Comparison of ENCODE assay signal across 8 cellular contexts in the genomic region with DNA sequence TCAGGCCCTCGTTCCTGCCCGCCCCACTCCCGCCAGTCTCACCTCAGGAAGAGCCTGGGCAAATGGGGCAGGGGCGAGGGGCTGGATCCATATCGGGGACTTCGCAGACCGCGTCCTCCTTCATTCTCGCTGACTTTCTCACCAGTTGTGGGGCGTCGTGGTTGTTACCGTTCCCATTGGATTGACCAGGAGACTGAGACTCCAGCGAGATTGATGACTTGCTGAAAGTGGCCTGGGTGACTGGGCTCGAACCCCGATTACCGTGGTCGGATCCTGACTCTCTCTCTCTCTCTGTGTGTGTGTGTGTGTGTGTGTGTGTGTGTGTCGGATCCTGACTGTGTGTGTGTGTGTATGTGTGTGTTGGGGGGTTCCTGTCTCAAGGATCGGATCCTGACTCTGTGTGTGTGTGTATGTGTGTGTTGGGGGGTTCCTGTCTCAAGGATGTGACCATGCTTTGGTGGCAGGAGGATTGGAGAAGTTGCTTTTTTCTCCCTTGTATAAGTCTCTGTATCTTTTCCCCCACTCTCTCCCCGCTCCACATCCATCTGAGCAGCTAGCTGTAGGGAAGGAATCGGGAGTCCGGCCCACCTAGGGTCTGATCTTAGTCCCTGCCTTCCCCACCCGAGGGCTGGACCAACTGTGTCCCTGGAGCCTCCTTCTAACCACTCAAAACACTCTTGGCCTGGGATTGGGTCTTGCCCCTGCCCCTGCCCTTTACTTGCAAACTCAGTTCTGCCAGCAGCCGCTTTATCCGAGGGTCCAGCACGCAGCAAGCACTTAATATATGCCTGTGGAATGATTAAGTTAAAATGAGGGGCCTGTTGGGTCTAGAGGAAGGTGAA. TPM values are rescaled to one million over a fixed set of nuclear protein-coding genes. Genes with fewer than 3 reads are reported as not detected.
DNase-seq lines count a peak whose midpoint lies in the region; ATAC-seq and TF ChIP-seq lines count a peak whose summit lies in the region.

No MANE protein-coding gene starts in this region.

- peak overlapping the region; percentile 67 for H3K4me3 ChIP-seq in NT2/D1 (ENCODE audit: insufficient read length, low read depth)
- peak overlapping the region; percentile 96 to 97 for H3K4me3 ChIP-seq in cardiac fibroblast (replicated peaks in 1 of 2; ENCODE audit: low read depth in 2 of 2, low read length in 2 of 2)
- peak overlapping the region; percentile 67 for H3K4me3 ChIP-seq in lower leg skin (ENCODE audit: low read depth, poor library complexity, severe bottlenecking)
- H3K4me3 ChIP-seq in tibial artery = peak overlapping the region; percentile 86 to 91

- DNase-seq in NT2/D1 (ENCODE audit: low read depth, low spot score) (no peak), cardiac fibroblast (ENCODE audit: low read depth in 2 of 2) (peak; percentile 52 to 63), lower leg skin (ENCODE audit: low spot score in 2 of 2) (no peak), tibial artery (peak; percentile 65 to 82), dedifferentiated amniotic fluid mesenchymal stem cell (ENCODE audit: extremely low spot score) (no peak), NCI-H128 (lab: John Stamatoyannopoulos, UW; ENCODE audit: unreplicated experiment) (no peak)

- 5 to 10% methylated on average over 23 to 24 of the region's 26 CpGs for WGBS in lower leg skin, 2 donors

- H3K9me3 ChIP-seq in NT2/D1 (ENCODE audit: insufficient read depth, low read length) (no peaks in the 10 kb centered on the region), tibial artery (no peaks in the 10 kb centered on the region)

- H3K27ac ChIP-seq in tibial artery = peak overlapping the region; percentile 96 to 97

- H3K4me1 ChIP-seq in NT2/D1 (ENCODE audit: insufficient read depth, insufficient read length) (peaks cover 11% of the 10 kb centered on the region), tibial artery (peaks cover 0 to 54% (median 43%) of the 10 kb centered on the region in 4 donors)

- intact Hi-C loops in lower leg skin (cut with DNase I; ENCODE audit: low total_unique reads) = no loop called here
- intact Hi-C loops in tibial artery (cut with DNase I; ENCODE audit: low total_unique reads) = loop anchor here (10.0 kb wide), 1 partner anchor 52 kb away; no protein-coding TSS in a partner anchor

- H3K36me3 ChIP-seq in NT2/D1 (ENCODE audit: insufficient read depth, insufficient read length, low read length) (peaks cover 30% of the 10 kb centered on the region), tibial artery (no peaks in the 10 kb centered on the region)

- H3K27me3 ChIP-seq in NT2/D1 (ENCODE audit: insufficient read depth, insufficient read length) (no peaks in the 10 kb centered on the region), tibial artery (no peaks in the 10 kb centered on the region)

- TF ChIP-seq CTCF in cardiac fibroblast (IDR thresholded peaks at IDR 0.05; ENCODE audit: low read depth, low read length) = no peak
- no peak for TF ChIP-seq CTCF in lower leg skin (IDR thresholded peaks at IDR 0.05)
- TF ChIP-seq CTCF in tibial artery (IDR thresholded peaks at IDR 0.05) = no peak

- H3K9ac ChIP-seq in NT2/D1 (ENCODE audit: insufficient read length, low read depth) = peak overlapping the region; percentile 94

- no peak for TF ChIP-seq POLR2A in lower leg skin (IDR thresholded peaks at IDR 0.05)

- ATAC-seq in GM21367 (IDR thresholded peaks at IDR 0.05; ENCODE audit: unreplicated experiment) = peak; percentile 4
- no peak for ATAC-seq in GM21528 (IDR thresholded peaks at IDR 0.05; ENCODE audit: low FRiP score, unreplicated experiment)

RNA-seq across cellular contexts. Expression of a gene that starts 0.6 kb away (rescaled TPM):
- total RNA-seq in lower leg skin = 10 to 100 TPM in 1 of 4 donors, 1 to 10 TPM in 3; 5.7 to 15.6 (median 7.3) TPM

RNA-seq across cellular contexts. Expression of a gene that starts 16.9 kb away (rescaled TPM):
- 1 to 10 TPM in 3 of 4 donors, under 1 TPM in 1; 0.25 to 2.5 (median 1.7) TPM for total RNA-seq in lower leg skin

Comparison
In these comparisons a context has a peak if more than half of its experiments do, and no peak if none do; other contexts are left out.
1. DNase-seq: peak in cardiac fibroblast (2 of 2) and tibial artery (2 of 2); none in NT2/D1 (single experiment), lower leg skin (0 of 2), dedifferentiated amniotic fluid mesenchymal stem cell (single experiment) and NCI-H128 (single experiment).
2. Peak in every context shown above with its lines, with median percentiles within 50 percentile points of each other: H3K4me3 ChIP-seq.